Comparison of ENCODE assay signal across 8 cellular contexts in genomic region chr10:70558871-70559810, GRCh38. TPM values are rescaled to one million over a fixed set of nuclear protein-coding genes. Genes with fewer than 3 reads are reported as not detected.
A peak's percentile ranks its signal among the peaks of the same experiment; 100 is the strongest.
DNase-seq lines count a peak whose midpoint lies in the region; ATAC-seq and TF ChIP-seq lines count a peak whose summit lies in the region.

No MANE protein-coding gene starts in this region.

- no peaks in the 10 kb centered on the region for H4K20me1 ChIP-seq in DOHH2 (ENCODE audit: control insufficient read depth, insufficient read depth, low read depth, low read length)

- H2AFZ ChIP-seq in trophoblast cell (ENCODE audit: insufficient read depth, low read length, poor library complexity), result no peak overlapping the region

- H4K91ac ChIP-seq in trophoblast cell (ENCODE audit: low read depth, low read length), result no peak overlapping the region

- ATAC-seq in upper lobe of right lung, result peak; percentile 80

- H4K12ac ChIP-seq in trophoblast cell (ENCODE audit: low read depth, low read length), result no peak overlapping the region

- H3K9me3 ChIP-seq in DOHH2 (ENCODE audit: control insufficient read depth, insufficient read depth, low read length) (no peaks in the 10 kb centered on the region), NT2/D1 (ENCODE audit: insufficient read depth, low read length) (no peaks in the 10 kb centered on the region), trophoblast cell (ENCODE audit: insufficient read depth, low read depth, low read length) (no peaks in the 10 kb centered on the region), upper lobe of right lung (no peaks in the 10 kb centered on the region)

- peaks cover 54% of the 10 kb centered on the region for H3K4me1 ChIP-seq in DOHH2 (ENCODE audit: control insufficient read depth, low read length)
- peaks cover 19% of the 10 kb centered on the region for H3K4me1 ChIP-seq in NT2/D1 (ENCODE audit: insufficient read depth, insufficient read length)
- H3K4me1 ChIP-seq in trophoblast cell (ENCODE audit: control insufficient read depth in 1 of 2, insufficient read depth in 2 of 2, low read length in 2 of 2), result no peaks in the 10 kb centered on the region
- H3K4me1 ChIP-seq in upper lobe of right lung, result peaks cover 42% of the 10 kb centered on the region

- no peak overlapping the region for H2BK5ac ChIP-seq in trophoblast cell (ENCODE audit: low read depth, low read length, poor library complexity)

- no peaks in the 10 kb centered on the region for H3K36me3 Mint-ChIP-seq in activated T-cell treated with anti-CD3 and anti-CD28 coated beads, Interleukin-2, amount 50 U/mL, for 24 hours (ENCODE audit: low read depth)

- H3K27ac ChIP-seq in DOHH2 (ENCODE audit: low read depth, low read length) (no peak overlapping the region), trophoblast cell (ENCODE audit: low read depth, low read length) (no peak overlapping the region), upper lobe of right lung (no peak overlapping the region)

- H3K4me1 Mint-ChIP-seq in activated T-cell treated with anti-CD3 and anti-CD28 coated beads, Interleukin-2, amount 50 U/mL, for 24 hours (ENCODE audit: low read depth), result peaks cover 15% of the 10 kb centered on the region

- peaks cover 31% of the 10 kb centered on the region for H3K36me3 ChIP-seq in DOHH2 (ENCODE audit: control insufficient read depth, low read length)
- H3K36me3 ChIP-seq in NT2/D1 (ENCODE audit: insufficient read depth, insufficient read length, low read length), result no peaks in the 10 kb centered on the region
- H3K36me3 ChIP-seq in trophoblast cell (ENCODE audit: control insufficient read depth in 1 of 2, insufficient read depth in 2 of 2, low read length in 2 of 2), result no peaks in the 10 kb centered on the region
- peaks cover 10% of the 10 kb centered on the region for H3K36me3 ChIP-seq in upper lobe of right lung

- H2BK12ac ChIP-seq in trophoblast cell (ENCODE audit: low read length), result no peak overlapping the region

- H3K27me3 ChIP-seq in DOHH2 (ENCODE audit: control insufficient read depth, low read length), result no peaks in the 10 kb centered on the region
- no peaks in the 10 kb centered on the region for H3K27me3 ChIP-seq in NT2/D1 (ENCODE audit: insufficient read depth, insufficient read length)
- H3K27me3 ChIP-seq in trophoblast cell (ENCODE audit: insufficient read depth, low read length), result no peaks in the 10 kb centered on the region
- H3K27me3 ChIP-seq in upper lobe of right lung, result no peaks in the 10 kb centered on the region

- H3K9ac ChIP-seq in NT2/D1 (ENCODE audit: insufficient read length, low read depth) (peak overlapping the region; percentile 42), trophoblast cell (ENCODE audit: low read length) (no peak overlapping the region)

- H3K27me3 Mint-ChIP-seq in activated T-cell treated with anti-CD3 and anti-CD28 coated beads, Interleukin-2, amount 50 U/mL, for 24 hours, result no peaks in the 10 kb centered on the region

- H2BK120ac ChIP-seq in trophoblast cell (ENCODE audit: insufficient read depth, low read length, poor library complexity), result no peak overlapping the region

- H3K79me1 ChIP-seq in trophoblast cell (ENCODE audit: low read length), result no peaks in the 10 kb centered on the region

- H2AK5ac ChIP-seq in trophoblast cell (ENCODE audit: low read length), result no peak overlapping the region

- no peaks in the 10 kb centered on the region for H3K9me2 ChIP-seq in DOHH2 (replicated peaks; ENCODE audit: control insufficient read depth, low read length)

- H3K4me3 Mint-ChIP-seq in activated T-cell treated with anti-CD3 and anti-CD28 coated beads, Interleukin-2, amount 50 U/mL, for 24 hours, result peak overlapping the region; percentile 74

- no peak overlapping the region for H4K8ac ChIP-seq in trophoblast cell (ENCODE audit: low read depth, low read length)

- intact Hi-C loops in upper lobe of right lung (cut with DNase I), result no loop called here

- H3K14ac ChIP-seq in trophoblast cell (ENCODE audit: low read length), result no peak overlapping the region

- no peaks in the 10 kb centered on the region for H3K9me3 Mint-ChIP-seq in activated T-cell treated with anti-CD3 and anti-CD28 coated beads, Interleukin-2, amount 50 U/mL, for 24 hours

- H3F3A ChIP-seq in DOHH2 (ENCODE audit: control insufficient read depth, insufficient read depth), result no peaks in the 10 kb centered on the region

- H3K4me2 ChIP-seq in DOHH2 (ENCODE audit: low read length) (peak overlapping the region; percentile 44; the same call in 1 of the 2 replicates), trophoblast cell (ENCODE audit: low read length) (peak overlapping the region; percentile 13)

- no CpG with 5 or more reads among the region's 20 CpGs for WGBS in trophoblast cell (ENCODE audit: extremely low coverage, insufficient coverage, insufficient read length)

- peak; percentile 64 for DNase-seq in HEK293T (ENCODE audit: extremely low spot score)
- no peak for DNase-seq in NT2/D1 (ENCODE audit: low read depth, low spot score)
- peak; percentile 79 for DNase-seq in activated T-cell treated with anti-CD3 and anti-CD28 coated beads, Interleukin-2, amount 50 U/mL, for 24 hours
- peak; percentile 66 for DNase-seq in fibroblast of the aortic adventitia (ENCODE audit: low read depth)
- DNase-seq in trophoblast cell, result peak in 1 of 2 donors; percentile 29
- peak; percentile 85 for DNase-seq in upper lobe of right lung
- DNase-seq in NCI-H1436 treated with DMSO at 0.1 percent for 48 hours (lab: John Stamatoyannopoulos, UW), result no peak

- TF ChIP-seq CTCF in DOHH2 (IDR thresholded peaks at IDR 0.05; ENCODE audit: low read depth, low read length, poor library complexity, severe bottlenecking), result peak; percentile 66
- TF ChIP-seq CTCF in fibroblast of the aortic adventitia (IDR thresholded peaks at IDR 0.05; ENCODE audit: insufficient read depth, low read length), result peak; percentile 70
- peak; percentile 53 for TF ChIP-seq CTCF in upper lobe of right lung (IDR thresholded peaks at IDR 0.05)

- H3K23ac ChIP-seq in trophoblast cell (ENCODE audit: low read length), result no peak overlapping the region

- H3K27ac Mint-ChIP-seq in activated T-cell treated with anti-CD3 and anti-CD28 coated beads, Interleukin-2, amount 50 U/mL, for 24 hours, result peak overlapping the region; percentile 71

- CTCF ChIA-PET in HEK293T (lab: Yijun Ruan, JAX), result interaction anchor here (0.7 to 1.2 kb wide), 6 partner anchors 8 to 202 kb away, joined by 4 to 6 read pairs (median 4); no protein-coding TSS in a partner anchor

- H3K4me3 ChIP-seq in DOHH2 (ENCODE audit: low read length) (no peak overlapping the region), NT2/D1 (ENCODE audit: insufficient read length, low read depth) (no peak overlapping the region), fibroblast of the aortic adventitia (ENCODE audit: low read depth, low read length) (peak overlapping the region; percentile 37), trophoblast cell (ENCODE audit: low read depth, low read length) (no peak overlapping the region), upper lobe of right lung (no peak overlapping the region)

- H3K4ac ChIP-seq in trophoblast cell (ENCODE audit: low read depth, low read length), result no peak overlapping the region

- no peak overlapping the region for H3K18ac ChIP-seq in trophoblast cell (ENCODE audit: low read length)

- H3K79me2 ChIP-seq in DOHH2 (ENCODE audit: control insufficient read depth, low read length), result no peaks in the 10 kb centered on the region
- no peaks in the 10 kb centered on the region for H3K79me2 ChIP-seq in trophoblast cell (ENCODE audit: control insufficient read depth, insufficient read depth, low read length, poor library complexity)

- POLR2A ChIA-PET in HEK293T (lab: Yijun Ruan, JAX), result no interaction called here

TF ChIP-seq in HEK293T, 16 proteins besides CTCF, POLR2A, EP300 and RAD21:
- no peak for TF ChIP-seq TARDBP (IDR thresholded peaks at IDR 0.05)
- no peak for TF ChIP-seq BHLHE40 (IDR thresholded peaks at IDR 0.05; ENCODE audit: borderline replicate concordance)
- no peak for TF ChIP-seq PKNOX1 (IDR thresholded peaks at IDR 0.05)
- no peak for TF ChIP-seq LEF1 (IDR thresholded peaks at IDR 0.05; ENCODE audit: borderline replicate concordance)
- no peak for TF ChIP-seq ZNF384 (IDR thresholded peaks at IDR 0.05)
- TF ChIP-seq FOXM1 (IDR thresholded peaks at IDR 0.05; ENCODE audit: borderline replicate concordance), result no peak
- no peak for TF ChIP-seq L3MBTL2 (conservative IDR thresholded peaks at IDR 0.05)
- no peak for TF ChIP-seq FOXA1 (IDR thresholded peaks at IDR 0.05)
- no peak for TF ChIP-seq FOXK2 (IDR thresholded peaks at IDR 0.05)
- TF ChIP-seq CTBP1 (IDR thresholded peaks at IDR 0.05; ENCODE audit: borderline replicate concordance), result no peak
- TF ChIP-seq ARNT (IDR thresholded peaks at IDR 0.05), result no peak
- no peak for TF ChIP-seq HDGF (IDR thresholded peaks at IDR 0.05; ENCODE audit: borderline replicate concordance)
- TF ChIP-seq ELF4 (IDR thresholded peaks at IDR 0.05), result no peak
- TF ChIP-seq NFRKB (IDR thresholded peaks at IDR 0.05), result no peak
- TF ChIP-seq SUZ12 (IDR thresholded peaks at IDR 0.05), result no peak
- no peak for TF ChIP-seq SP1 (IDR thresholded peaks at IDR 0.05)

RNA-seq across cellular contexts. Expression of gene PRF1, which starts 43.4 kb away (rescaled TPM):
- total RNA-seq in fibroblast of the aortic adventitia (ENCODE audit: low replicate concordance) (not detected in 2 replicates), upper lobe of right lung (32.3 TPM)
- polyA plus RNA-seq in trophoblast cell (2013), result not detected in 2 replicates

Comparison
In these comparisons a context has a peak if more than half of its experiments do, and no peak if none do; other contexts are left out.
1. DNase-seq: peak in HEK293T (single experiment), activated T-cell treated with anti-CD3 and anti-CD28 coated beads, Interleukin-2, amount 50 U/mL, for 24 hours (single experiment), fibroblast of the aortic adventitia (single experiment) and upper lobe of right lung (single experiment); none in NT2/D1 (single experiment) and NCI-H1436 treated with DMSO at 0.1 percent for 48 hours (single experiment).
2. RNA of gene PRF1, which starts 43.4 kb away (total RNA-seq): 32.3 TPM in upper lobe of right lung (single experiment); not detected in fibroblast of the aortic adventitia; every median in the first group is over 10 times any median in the second.
3. Peak in every context shown above with its lines, with median percentiles within 50 percentile points of each other: CTCF ChIP-seq.